ENCODE assay signal across 31 cellular contexts in the genomic region with DNA sequence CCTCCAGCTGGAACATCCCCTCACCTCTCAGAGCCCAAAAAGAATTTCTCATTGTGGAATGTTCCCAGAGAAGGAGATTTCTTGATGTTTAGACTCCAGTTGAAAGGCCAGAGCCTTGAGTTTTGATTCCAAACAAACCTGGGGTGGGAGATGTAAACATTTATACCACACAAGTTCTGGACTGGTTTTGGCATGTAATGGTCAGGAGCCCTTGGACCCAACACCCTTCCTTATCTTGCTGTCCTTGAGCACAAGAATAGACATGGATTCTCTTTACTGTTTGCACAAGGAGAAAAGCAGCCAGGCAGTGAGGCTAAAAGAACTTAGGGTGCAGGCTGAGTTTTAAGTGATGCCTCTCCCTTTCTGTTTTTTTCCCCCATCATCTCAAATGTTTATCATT. TPM values are rescaled to one million over a fixed set of nuclear protein-coding genes. Genes with fewer than 3 reads are reported as not detected.
"Had no signal": no experiment of that assay in that cellular context is flagged by ENCODE, and none has a peak within 500 bp of the region (broad histone marks: within the 10 kb centered on the region; RNA-seq: fewer than 3 reads in every experiment).

No MANE protein-coding gene starts in this region.

- FAIRE-seq: urothelium cell line had no signal

- H2AFZ ChIP-seq: parathyroid adenoma had no signal

- ATAC-seq: naive thymus-derived CD8-positive, alpha-beta T cell; natural killer cell treated with Interleukin-12 subunit alpha and Interleukin-12 subunit beta and Interleukin-15 and Interleukin-18, amount 100 ng/mL, for 72 hours; psoas muscle; right cardiac atrium; sciatic nerve; stimulated activated memory B cell treated with anti-CD40 and anti-IgM and Interleukin-4, amounts not matched to agents 10 μg/mL and 1 μg/mL and 100 μg/mL, for 72 hours; stimulated activated naive CD8-positive, alpha-beta T cell treated with anti-CD3 and anti-CD28 coated beads, Interleukin-15, amount 100 ng/mL, for 72 hours; stimulated activated naive CD8-positive, alpha-beta T cell treated with anti-CD3 and anti-CD28 coated beads, Interleukin-15, Interleukin-2, amounts not matched to agents 100 U/mL and 50 U/mL, for 24 hours had no signal

- H3K27me3 ChIP-seq: ovary, testis, vagina had no signal

- H3K4me1 ChIP-seq: psoas muscle had no signal

- DNase-seq: naive thymus-derived CD8-positive, alpha-beta T cell; nephron progenitor cell; nucleus accumbens; ovary; psoas muscle; right cardiac atrium; spleen; stimulated activated CD4-positive, alpha-beta T cell treated with anti-CD3 and anti-CD28 coated beads, Interleukin-12 subunit alpha, Interleukin-12 subunit beta, amount 100 ng/mL, for 4 hours; stimulated activated CD4-positive, alpha-beta T cell treated with anti-CD3 and anti-CD28 coated beads, Interleukin-1b, Interleukin-23, amount 100 ng/mL, for 48 hours; stimulated activated CD4-positive, alpha-beta T cell treated with anti-CD3 and anti-CD28 coated beads, Interleukin-4, amount 100 ng/mL, for 1 hour; stimulated activated CD4-positive, alpha-beta T cell treated with anti-CD3 and anti-CD28 coated beads, Interleukin-4, amount 100 ng/mL, for 4 hours; stimulated activated CD8-positive, alpha-beta memory T cell treated with anti-CD3 and anti-CD28 coated beads, Interleukin-4, amount 100 ng/mL, for 48 hours; stimulated activated naive CD4-positive, alpha-beta T cell; stimulated activated naive CD8-positive, alpha-beta T cell treated with anti-CD3 and anti-CD28 coated beads, Interleukin-15, amount 100 ng/mL, for 72 hours; stimulated activated naive CD8-positive, alpha-beta T cell treated with anti-CD3 and anti-CD28 coated beads, Interleukin-15, Interleukin-2, amounts not matched to agents 100 U/mL and 50 U/mL, for 24 hours; testis; tibial artery; transverse colon had no signal

- H3K9ac ChIP-seq: parathyroid adenoma had no signal

- H3K4me3 ChIP-seq: ovary, psoas muscle, skin epidermis, smooth muscle cell, spleen, suprapubic skin, testis, tibial artery, transverse colon, vagina had no signal

- H3K79me2 ChIP-seq: parathyroid adenoma had no signal

- H3K27ac ChIP-seq: neutrophil, parathyroid adenoma, psoas muscle, skin epidermis, spleen, suprapubic skin, testis, tibial artery, transverse colon, vagina had no signal

- H3K9me3 ChIP-seq: neutrophil, ovary, psoas muscle, spleen, suprapubic skin, testis, tibial artery, transverse colon, vagina had no signal

- H3K36me3 ChIP-seq: neutrophil, ovary, spleen, suprapubic skin, tibial artery, transverse colon, vagina had no signal

- H3K4me2 ChIP-seq: smooth muscle cell had no signal

RNA-seq across cellular contexts. Expression of a gene that starts 4.5 kb away (rescaled TPM):
- total RNA-seq: naive thymus-derived CD8-positive, alpha-beta T cell; natural killer cell treated with Interleukin-12 subunit alpha and Interleukin-12 subunit beta and Interleukin-15 and Interleukin-18, amount 100 ng/mL, for 72 hours; neural crest cell; omental fat pad; psoas muscle; right cardiac atrium; sciatic nerve; smooth muscle cell; transverse colon; vagina had no signal
- polyA plus RNA-seq: naive thymus-derived CD8-positive, alpha-beta T cell; psoas muscle; smooth muscle cell had no signal

RNA-seq across cellular contexts. Expression of a gene that starts 35.2 kb away (rescaled TPM):
- total RNA-seq: naive thymus-derived CD8-positive, alpha-beta T cell; natural killer cell treated with Interleukin-12 subunit alpha and Interleukin-12 subunit beta and Interleukin-15 and Interleukin-18, amount 100 ng/mL, for 72 hours; omental fat pad; ovary; renal cortical epithelial cell; right cardiac atrium; sciatic nerve; spleen; suprapubic skin; transverse colon; vagina had no signal
- polyA plus RNA-seq: smooth muscle cell had no signal
